In genomic region chr3:46386206-46386605, GRCh38 we compare ENCODE assay signal across 10 cellular contexts. TPM values are rescaled to one million over a fixed set of nuclear protein-coding genes. Genes with fewer than 3 reads are reported as not detected.
DNase-seq lines count a peak whose midpoint lies in the region; ATAC-seq and TF ChIP-seq lines count a peak whose summit lies in the region.
"Had no signal": no experiment of that assay in that cellular context is flagged by ENCODE, and none has a peak within 500 bp of the region (broad histone marks: within the 10 kb centered on the region; RNA-seq: fewer than 3 reads in every experiment).

No MANE protein-coding gene starts in this region.

- no peaks in the 10 kb centered on the region for H3K36me3 Mint-ChIP-seq in activated naive CD8-positive, alpha-beta T cell treated with anti-CD3 and anti-CD28 coated beads, Interleukin-2, amount 50 U/mL, for 24 hours (ENCODE audit: low read depth)

- H3K4me1 ChIP-seq in mucosa of descending colon (ENCODE audit: low read depth): peaks cover 22% of the 10 kb centered on the region
- no peaks in the 10 kb centered on the region for H3K4me1 ChIP-seq in osteoblast (ENCODE audit: insufficient read depth, low read length)

- H3K27ac Mint-ChIP-seq in activated naive CD8-positive, alpha-beta T cell treated with anti-CD3 and anti-CD28 coated beads, Interleukin-2, amount 50 U/mL, for 24 hours: no peak overlapping the region

- no peak overlapping the region for H3K4me2 ChIP-seq in osteoblast (ENCODE audit: insufficient read depth, low read length)

- H3K79me2 ChIP-seq in osteoblast (ENCODE audit: insufficient read depth, low read length): no peaks in the 10 kb centered on the region

- H3K27me3 Mint-ChIP-seq in activated naive CD8-positive, alpha-beta T cell treated with anti-CD3 and anti-CD28 coated beads, Interleukin-2, amount 50 U/mL, for 24 hours: peaks cover 5% of the 10 kb centered on the region

- H3K9me3 ChIP-seq in mucosa of descending colon: no peaks in the 10 kb centered on the region
- no peaks in the 10 kb centered on the region for H3K9me3 ChIP-seq in osteoblast (ENCODE audit: low read depth, low read length)

- H3K36me3 ChIP-seq in mucosa of descending colon (ENCODE audit: low read depth) (no peaks in the 10 kb centered on the region), osteoblast (ENCODE audit: insufficient read depth, low read length) (no peaks in the 10 kb centered on the region)

- H3K4me3 Mint-ChIP-seq in activated naive CD8-positive, alpha-beta T cell treated with anti-CD3 and anti-CD28 coated beads, Interleukin-2, amount 50 U/mL, for 24 hours: no peak overlapping the region

- no peak for TF ChIP-seq CTCF in mucosa of descending colon (IDR thresholded peaks at IDR 0.05)
- no peak for TF ChIP-seq CTCF in osteoblast (IDR thresholded peaks at IDR 0.05; ENCODE audit: extremely low read depth, low read depth, low read length)

- H4K20me1 ChIP-seq in osteoblast (ENCODE audit: insufficient read depth, low read length): no peaks in the 10 kb centered on the region

- intact Hi-C loops in mucosa of descending colon (cut with DNase I, micrococcal nuclease): no loop called here

- H3K4me1 Mint-ChIP-seq in activated naive CD8-positive, alpha-beta T cell treated with anti-CD3 and anti-CD28 coated beads, Interleukin-2, amount 50 U/mL, for 24 hours: peaks cover 19% of the 10 kb centered on the region

- H3K27ac ChIP-seq in caudate nucleus (ENCODE audit: low read depth, low read length) (no peak overlapping the region), osteoblast (ENCODE audit: low read depth, low read length) (no peak overlapping the region)
- H3K27ac ChIP-seq: SK-N-MC had no signal

- peak; percentile 46 for ATAC-seq in activated naive CD8-positive, alpha-beta T cell treated with anti-CD3 and anti-CD28 coated beads, Interleukin-2, amount 50 U/mL, for 24 hours
- peak; percentile 87 for ATAC-seq in mucosa of descending colon
- no peak for ATAC-seq in GM21737 (IDR thresholded peaks at IDR 0.05; ENCODE audit: unreplicated experiment)

- no peak overlapping the region for H2AFZ ChIP-seq in osteoblast (ENCODE audit: low read length)

- DNase-seq in DMS53 (lab: John Stamatoyannopoulos, UW) (peak; percentile 83), HT-29 (ENCODE audit: low spot score) (peak; percentile 38), mucosa of descending colon (peak in 1 of 3 donors; percentile 42), cerebellar cortex (ENCODE audit: low spot score) (no peak), caudate nucleus (lab: John Stamatoyannopoulos, UW) (no peak), osteoblast (ENCODE audit: insufficient read length, low spot score, missing footprints) (no peak)
- DNase-seq in activated naive CD8-positive, alpha-beta T cell treated with anti-CD3 and anti-CD28 coated beads, Interleukin-2, amount 50 U/mL, for 24 hours: no peak
- DNase-seq: activated gamma-delta T cell had no signal

- H3K27me3 ChIP-seq in osteoblast (ENCODE audit: insufficient read depth, low read length): peaks cover 25% of the 10 kb centered on the region

- no peaks in the 10 kb centered on the region for H3K9me3 Mint-ChIP-seq in activated naive CD8-positive, alpha-beta T cell treated with anti-CD3 and anti-CD28 coated beads, Interleukin-2, amount 50 U/mL, for 24 hours

- no peak overlapping the region for H3K4me3 ChIP-seq in mucosa of descending colon
- no peak overlapping the region for H3K4me3 ChIP-seq in osteoblast (ENCODE audit: insufficient read depth, low read length)
- H3K4me3 ChIP-seq: SK-N-MC had no signal

RNA-seq across cellular contexts. Expression of gene CCR5, which starts 15.5 kb away (rescaled TPM):
- total RNA-seq in HT-29 (2014; rRNA removed; shearing (Covaris generic)): not detected in 2 replicates
- total RNA-seq in mucosa of descending colon: 1 to 10 TPM; 1.9 to 3.4 (median 2.4) TPM
- not detected in 2 replicates for total RNA-seq in osteoblast

RNA-seq across cellular contexts. Expression of gene CCRL2, which starts 20.9 kb away (rescaled TPM):
- 7.4 and 9.7 TPM in 2 replicates for total RNA-seq in HT-29 (2014; rRNA removed; shearing (Covaris generic))
- 10 to 100 TPM; 10.2 to 23.3 (median 15.7) TPM for total RNA-seq in mucosa of descending colon
- 0.72 and 0.88 TPM in 2 replicates for total RNA-seq in osteoblast

RNA-seq across cellular contexts. Expression of gene CCR2, which starts 32.3 kb away (rescaled TPM):
- not detected in 2 replicates for total RNA-seq in HT-29 (2014; rRNA removed; shearing (Covaris generic))
- total RNA-seq in mucosa of descending colon: 1 to 10 TPM; 1.2 to 3.4 (median 2.2) TPM
- total RNA-seq in osteoblast: not detected in 2 replicates

Comparison
In these comparisons a context has a peak if more than half of its experiments do, and no peak if none do; other contexts are left out.
1. DNase-seq: peak in DMS53 (single experiment) and HT-29 (single experiment); none in activated naive CD8-positive, alpha-beta T cell treated with anti-CD3 and anti-CD28 coated beads, Interleukin-2, amount 50 U/mL, for 24 hours (single experiment), cerebellar cortex (single experiment), caudate nucleus (0 of 61) and osteoblast (single experiment).